8 cellular contexts compared by ENCODE assay signal in genomic region chr1:153670859-153671622, GRCh38. TPM values are rescaled to one million over a fixed set of nuclear protein-coding genes. Genes with fewer than 3 reads are reported as not detected.
DNase-seq lines count a peak whose midpoint lies in the region; FAIRE-seq and TF ChIP-seq lines count a peak whose summit lies in the region.

TSS of gene ILF2 (minus strand) at chr1:153670993. CDS start at chr1:153670922, 71 bp downstream.

- TF ChIP-seq CTCF in H9 (conservative IDR thresholded peaks at IDR 0.05) (peak; percentile 37; the same call in 2 of the 3 replicates), foreskin fibroblast (IDR thresholded peaks at IDR 0.05; ENCODE audit: low read depth, low read length) (no peak), neural crest cell (conservative IDR thresholded peaks at IDR 0.05) (no peak)

- peak within 1 kb of the TSS; percentile 20 for H3K56ac ChIP-seq in H9 (ENCODE audit: insufficient read length, low read depth, low read length)

- peak within 1 kb of the TSS; percentile 71 for H3K27ac ChIP-seq in H9 (ENCODE audit: insufficient read length, low read depth, low read length)

- H3K4ac ChIP-seq in H9 (ENCODE audit: low read depth, low read length), result peak within 1 kb of the TSS; percentile 95

- no peaks in the 10 kb centered on the region for H3K4me1 ChIP-seq in H9 (ENCODE audit: insufficient read depth, low read length)

- H3K4me3 Mint-ChIP-seq in H9, result no peak within 1 kb of the TSS
- no peak within 1 kb of the TSS for H3K4me3 Mint-ChIP-seq in neural crest cell

- peak within 1 kb of the TSS; percentile 89 for H3K4me2 ChIP-seq in H9 (ENCODE audit: insufficient read depth, insufficient read length, low read length)

- peak; percentile 99 for FAIRE-seq in G401.6 (lab: Jason Lieb, UNC)

- H2BK5ac ChIP-seq in H9 (ENCODE audit: insufficient read length, low read length), result no peak within 1 kb of the TSS

- H3K18ac ChIP-seq in H9 (ENCODE audit: insufficient read length, low read depth, low read length), result peak within 1 kb of the TSS; percentile 96

- H3K27me3 Mint-ChIP-seq in H9 (ENCODE audit: low read depth) (no peaks in the 10 kb centered on the region; the same call in 1 of the 2 replicates), neural crest cell (ENCODE audit: low read depth) (peaks cover 2% of the 10 kb centered on the region)

- no peak within 1 kb of the TSS for H4K8ac ChIP-seq in H9 (replicated peaks; ENCODE audit: insufficient read length, low read depth, low read length)

- H3K4me3 ChIP-seq in foreskin fibroblast (ENCODE audit: low read depth in 1 of 2, low read length in 2 of 2), result peak within 1 kb of the TSS; percentile 93 to 99

- peaks cover 17% of the 10 kb centered on the region for H3K79me1 ChIP-seq in H9 (ENCODE audit: insufficient read depth, low read depth, low read length, poor library complexity, severe bottlenecking)

- H3K79me2 ChIP-seq in H9 (ENCODE audit: insufficient read depth, low read length), result peaks cover 15% of the 10 kb centered on the region

- no peak within 1 kb of the TSS for H2BK20ac ChIP-seq in H9 (ENCODE audit: low read depth, low read length, poor library complexity, severe bottlenecking)

- WGBS in H9 (ENCODE audit: extremely low coverage, insufficient read length, low lambda C conversion rate), result no CpG with 5 or more reads among the region's 35 CpGs

- H3K14ac ChIP-seq in H9 (ENCODE audit: insufficient read depth, low read length), result peak within 1 kb of the TSS; percentile 98

- peak within 1 kb of the TSS; percentile 97 for H3K9ac ChIP-seq in H9 (ENCODE audit: extremely low read depth, insufficient read length, low read length)

- no peaks in the 10 kb centered on the region for H3K9me3 Mint-ChIP-seq in H9
- H3K9me3 Mint-ChIP-seq in neural crest cell, result no peaks in the 10 kb centered on the region

- H2BK12ac ChIP-seq in H9 (ENCODE audit: insufficient read length, low read depth, low read length), result peak within 1 kb of the TSS; percentile 70

- peaks cover 9 to 12% of the 10 kb centered on the region in 2 experiments; a peak in 3 of 4 replicates for H3K4me1 Mint-ChIP-seq in H9
- H3K4me1 Mint-ChIP-seq in neural crest cell, result peaks cover 24% of the 10 kb centered on the region

- no peaks in the 10 kb centered on the region for H3K9me3 ChIP-seq in H9 (ENCODE audit: control insufficient read depth, low read depth, low read length)

- no peak within 1 kb of the TSS for H2BK15ac ChIP-seq in H9 (ENCODE audit: low read depth, low read length)

- no peak within 1 kb of the TSS for H4K5ac ChIP-seq in H9 (ENCODE audit: insufficient read length, low read depth, low read length)

- H3K36me3 Mint-ChIP-seq in H9 (ENCODE audit: insufficient read depth in 1 of 3, low read depth in 3 of 3), result peaks cover 0 to 43% (median 41%) of the 10 kb centered on the region in 3 experiments; a peak in 4 of 7 replicates
- peaks cover 16% of the 10 kb centered on the region for H3K36me3 Mint-ChIP-seq in neural crest cell (ENCODE audit: low read depth)

- H3T11ph ChIP-seq in H9 (ENCODE audit: low read length), result peak within 1 kb of the TSS; percentile 89

- H3K27ac Mint-ChIP-seq in H9 (peak within 1 kb of the TSS in 1 of 3 experiments; percentile 59; a peak in 2 of 7 replicates), neural crest cell (ENCODE audit: unreplicated experiment) (no peak within 1 kb of the TSS)

- H2AK5ac ChIP-seq in H9 (ENCODE audit: insufficient read length, low read length), result no peak within 1 kb of the TSS

- H4K20me1 ChIP-seq in H9 (ENCODE audit: control insufficient read depth, insufficient read depth, insufficient read length), result no peaks in the 10 kb centered on the region

- H4K91ac ChIP-seq in H9 (ENCODE audit: insufficient read length, low read depth, low read length), result peak within 1 kb of the TSS; percentile 96

- peak; percentile 99 for DNase-seq in H9
- peak; percentile 99 for DNase-seq in M059J (ENCODE audit: low read depth)
- DNase-seq in SHP77 (lab: John Stamatoyannopoulos, UW), result peak; percentile 100
- peak; percentile 98 for DNase-seq in activated effector memory CD4-positive, alpha-beta T cell treated with anti-CD3 and anti-CD28 coated beads, Interleukin-2, amount 50 U/mL, for 16 hours
- DNase-seq in foreskin fibroblast, result peak; percentile 99
- peak; percentile 93 for DNase-seq in neural crest cell (ENCODE audit: low read depth, low spot score)
- DNase-seq in stromal cell of bone marrow (ENCODE audit: low read depth), result peak; percentile 99

- peak within 1 kb of the TSS; percentile 99 for H2BK120ac ChIP-seq in H9 (ENCODE audit: low read depth, low read length, poor library complexity, severe bottlenecking)

- no peaks in the 10 kb centered on the region for H3K27me3 ChIP-seq in H9 (ENCODE audit: insufficient read depth, low read length)

- H3K23ac ChIP-seq in H9 (ENCODE audit: insufficient read length, low read depth, low read length), result no peak within 1 kb of the TSS

- H2AFZ ChIP-seq in H9 (ENCODE audit: low read length), result peak within 1 kb of the TSS; percentile 91

- H3K23me2 ChIP-seq in H9 (ENCODE audit: insufficient read length, low read depth, low read length, poor library complexity, severe bottlenecking), result peaks cover 11% of the 10 kb centered on the region

RNA-seq across cellular contexts. Expression of gene ILF2, which starts in this region (rescaled TPM):
- total RNA-seq in H9 (2021) (357 and 362 TPM in 2 replicates), neural crest cell (404 and 407 TPM in 2 replicates)
- 278 and 330 TPM in 2 replicates for total RNA-seq in M059J (2014; rRNA removed; shearing (Covaris generic))

Comparison
In these comparisons a context has a peak if more than half of its experiments do, and no peak if none do; other contexts are left out.
1. Peak in every context shown above with its lines: DNase-seq, H3K4me3 ChIP-seq and H3K27ac ChIP-seq.